13 cellular contexts compared by ENCODE assay signal in the genomic region with DNA sequence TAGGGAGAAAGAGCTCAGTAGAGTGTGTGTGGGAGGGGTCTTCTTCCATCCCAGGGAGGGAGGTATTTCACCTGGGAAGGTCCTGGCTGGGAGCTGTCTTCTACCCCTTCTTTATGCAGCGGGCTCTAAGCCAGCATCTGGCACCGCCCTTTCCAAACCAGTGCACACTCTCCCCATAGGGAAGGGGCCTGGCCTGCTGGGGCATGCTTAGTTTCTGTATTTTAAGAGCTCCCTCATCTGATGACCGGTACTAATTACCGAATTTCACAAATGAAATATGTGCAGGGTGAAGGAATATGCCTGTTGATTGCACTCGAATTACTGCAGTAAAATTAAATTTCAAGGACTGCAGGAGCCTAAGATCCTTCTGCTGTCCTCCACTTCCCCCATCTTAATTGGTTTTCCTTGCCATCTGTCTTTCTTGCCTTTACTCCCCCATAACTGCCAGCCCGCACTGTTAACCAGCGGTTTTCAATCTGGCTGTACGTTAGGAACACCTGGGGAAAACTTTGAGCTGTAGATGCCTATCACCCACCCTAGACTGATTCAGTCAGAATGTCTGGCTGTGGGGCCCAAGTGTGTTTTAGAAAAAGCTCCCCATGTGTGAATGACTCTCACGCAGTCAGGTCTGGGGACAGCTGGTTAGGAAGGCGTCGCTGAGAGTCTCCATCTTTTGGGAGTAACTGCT. TPM values are rescaled to one million over a fixed set of nuclear protein-coding genes. Genes with fewer than 3 reads are reported as not detected.
DNase-seq lines count a peak whose midpoint lies in the region; ATAC-seq and TF ChIP-seq lines count a peak whose summit lies in the region.
"Had no signal": no experiment of that assay in that cellular context is flagged by ENCODE, and none has a peak within 500 bp of the region (broad histone marks: within the 10 kb centered on the region; RNA-seq: fewer than 3 reads in every experiment).

No MANE protein-coding gene starts in this region.

- H3K27ac Mint-ChIP-seq in MCF 10A (ENCODE audit: low read depth, unreplicated experiment), result peak overlapping the region; percentile 80

- ATAC-seq in foreskin keratinocyte (peak; percentile 39), upper lobe of right lung (peak; percentile 5), HG03196 (IDR thresholded peaks at IDR 0.05; ENCODE audit: unreplicated experiment) (no peak)
- ATAC-seq: activated naive CD4-positive, alpha-beta T cell treated with anti-CD3 and anti-CD28 coated beads, Interleukin-2, amount 50 U/mL, for 72 hours had no signal

- H4K5ac ChIP-seq in mesendoderm (ENCODE audit: low read length), result no peak overlapping the region

- H3K27ac ChIP-seq in breast epithelium (no peak overlapping the region), foreskin keratinocyte (peak overlapping the region; percentile 75), upper lobe of right lung (no peak overlapping the region), mesendoderm (ENCODE audit: low read depth, low read length) (no peak overlapping the region)
- H3K27ac ChIP-seq: C4-2B had no signal

- H2AK5ac ChIP-seq in mesendoderm (ENCODE audit: low read length), result no peak overlapping the region

- H3K9me3 Mint-ChIP-seq in MCF 10A (ENCODE audit: unreplicated experiment), result peaks cover 8% of the 10 kb centered on the region

- H3K4ac ChIP-seq in mesendoderm (ENCODE audit: low read depth, low read length), result no peak overlapping the region

- H3K4me2 ChIP-seq in mesendoderm (ENCODE audit: low read length), result no peak overlapping the region

- peaks cover 17% of the 10 kb centered on the region for H3K36me3 Mint-ChIP-seq in MCF 10A (ENCODE audit: insufficient read depth, unreplicated experiment)

- no peak overlapping the region for H4K8ac ChIP-seq in mesendoderm (ENCODE audit: low read depth, low read length)

- H3K18ac ChIP-seq in mesendoderm (ENCODE audit: low read length), result no peak overlapping the region

- peak; percentile 91 for DNase-seq in MCF 10A (ENCODE audit: unreplicated experiment)
- no peak for DNase-seq in breast epithelium (ENCODE audit: low spot score in 2 of 2)
- DNase-seq in NCI-H82 (lab: John Stamatoyannopoulos, UW), result peak; percentile 97
- peak; percentile 69 to 86 for DNase-seq in foreskin keratinocyte
- no peak for DNase-seq in upper lobe of right lung
- no peak for DNase-seq in mesendoderm
- DNase-seq in nucleus accumbens (lab: John Stamatoyannopoulos, UW), result no peak
- DNase-seq: activated CD4-positive, alpha-beta T cell treated with anti-CD3 and anti-CD28 coated beads, Interleukin-2, amount 50 U/mL, for 4 hours; NCI-H2029 treated with DMSO at 0.1 percent for 48 hours had no signal

- H3K4me3 Mint-ChIP-seq in MCF 10A (ENCODE audit: unreplicated experiment), result no peak overlapping the region

- H3K56ac ChIP-seq in mesendoderm (ENCODE audit: low read length), result no peak overlapping the region

- TF ChIP-seq CTCF in MCF 10A (IDR thresholded peaks at IDR 0.05; ENCODE audit: unreplicated experiment) (peak; percentile 31), breast epithelium (IDR thresholded peaks at IDR 0.05) (no peak), foreskin keratinocyte (conservative IDR thresholded peaks at IDR 0.05) (peak; percentile 68), upper lobe of right lung (IDR thresholded peaks at IDR 0.05) (no peak)

- BruUV-seq in MCF 10A (replicated peaks; lab: Mats Ljungman, UMichigan), result no TSS peak

- H3K9me3 ChIP-seq in breast epithelium, result no peaks in the 10 kb centered on the region
- H3K9me3 ChIP-seq in upper lobe of right lung, result no peaks in the 10 kb centered on the region
- H3K9me3 ChIP-seq: SJSA1 had no signal

- H3K9ac ChIP-seq in mesendoderm (ENCODE audit: low read length), result no peak overlapping the region

- no peak overlapping the region for H2BK120ac ChIP-seq in mesendoderm (ENCODE audit: low read depth, low read length)

- peaks cover 0 to 14% of the 10 kb centered on the region in 2 donors for H3K4me1 ChIP-seq in breast epithelium
- H3K4me1 ChIP-seq in foreskin keratinocyte, result peaks cover 57% of the 10 kb centered on the region
- peaks cover 42% of the 10 kb centered on the region for H3K4me1 ChIP-seq in upper lobe of right lung
- H3K4me1 ChIP-seq in mesendoderm (ENCODE audit: control insufficient read depth, low read depth, low read length), result peaks cover 7% of the 10 kb centered on the region

- intact Hi-C loops in MCF 10A (cut with micrococcal nuclease), result loop anchor here (1.0 to 10.0 kb wide), 2 partner anchors 426 to 512 kb away; no protein-coding TSS in a partner anchor
- intact Hi-C loops in breast epithelium (cut with DNase I; ENCODE audit: low total_unique reads), result no loop called here
- intact Hi-C loops in upper lobe of right lung (cut with DNase I), result no loop called here

- no peak overlapping the region for H2BK5ac ChIP-seq in mesendoderm (ENCODE audit: low read length)

- H3K4me1 Mint-ChIP-seq in MCF 10A (ENCODE audit: insufficient read depth, unreplicated experiment), result peaks cover 89% of the 10 kb centered on the region

- H3K79me2 ChIP-seq in mesendoderm (ENCODE audit: control insufficient read depth, insufficient read depth, low read length), result peaks cover 20% of the 10 kb centered on the region

- H3K79me1 ChIP-seq in mesendoderm (ENCODE audit: low read length), result peaks cover 29% of the 10 kb centered on the region

- H3K27me3 Mint-ChIP-seq in MCF 10A (ENCODE audit: insufficient read depth, unreplicated experiment), result no peaks in the 10 kb centered on the region

- no peak overlapping the region for H3K4me3 ChIP-seq in breast epithelium
- no peak overlapping the region for H3K4me3 ChIP-seq in upper lobe of right lung
- H3K4me3 ChIP-seq in mesendoderm (ENCODE audit: low read length), result no peak overlapping the region
- H3K4me3 ChIP-seq: SJSA1 had no signal

- H3K23ac ChIP-seq in mesendoderm (ENCODE audit: low read length), result no peak overlapping the region

- H3K27me3 ChIP-seq in breast epithelium (no peaks in the 10 kb centered on the region), foreskin keratinocyte (no peaks in the 10 kb centered on the region), upper lobe of right lung (no peaks in the 10 kb centered on the region), mesendoderm (ENCODE audit: insufficient read depth, low read length, poor library complexity) (no peaks in the 10 kb centered on the region)
- H3K27me3 ChIP-seq: SJSA1 had no signal

- POLR2A ChIA-PET in MCF 10A (lab: Yijun Ruan, JAX), result interaction anchor here (0.6 to 11.3 kb wide), 21 partner anchors 9 to 1252 kb away, joined by 3 to 166 read pairs (median 5); partner anchors contain the start of genes ABCB10 and GALNT2

- TF ChIP-seq POLR2A in breast epithelium (IDR thresholded peaks at IDR 0.05), result no peak

- H3K36me3 ChIP-seq in breast epithelium (no peaks in the 10 kb centered on the region), upper lobe of right lung (no peaks in the 10 kb centered on the region), mesendoderm (ENCODE audit: control insufficient read depth, insufficient read depth, low read length) (no peaks in the 10 kb centered on the region)

- WGBS in mesendoderm (ENCODE audit: extremely low coverage, insufficient coverage, low lambda C conversion rate), result no CpG with 5 or more reads among the region's 11 CpGs

- CTCF ChIA-PET in MCF 10A (lab: Yijun Ruan, JAX), result interaction anchor here (0.6 to 7.9 kb wide), 56 partner anchors 8 to 1397 kb away, joined by 3 to 138 read pairs (median 4); no protein-coding TSS in a partner anchor

- H2BK15ac ChIP-seq in mesendoderm (replicated peaks; ENCODE audit: low read depth), result no peak overlapping the region

RNA-seq across cellular contexts. Expression of gene GALNT2, which starts 20.1 kb away (rescaled TPM):
- total RNA-seq in MCF 10A (2022), result 104 and 114 TPM in 2 replicates
- total RNA-seq in breast epithelium, result 10 to 100 TPM; 27.4 to 53.0 (median 42.6) TPM
- total RNA-seq in foreskin keratinocyte, result 71.2 and 86.9 TPM in 2 replicates
- polyA plus RNA-seq in foreskin keratinocyte, result 47.0 and 55.0 TPM in 2 replicates
- 55.1 TPM for total RNA-seq in upper lobe of right lung
- 36.8 TPM for polyA plus RNA-seq in mesendoderm (2013, experiment 1 of 2)
- polyA plus RNA-seq in mesendoderm (2013, experiment 2 of 2), result 37.2 TPM

Comparison
In these comparisons a context has a peak if more than half of its experiments do, and no peak if none do; other contexts are left out.
1. DNase-seq: peak in MCF 10A (single experiment), NCI-H82 (single experiment) and foreskin keratinocyte (2 of 2); none in breast epithelium (0 of 2), upper lobe of right lung (single experiment), mesendoderm (single experiment) and nucleus accumbens (0 of 56).
2. CTCF ChIP-seq: peak in MCF 10A (single experiment) and foreskin keratinocyte (single experiment); none in breast epithelium (0 of 3) and upper lobe of right lung (single experiment).